Comparison of ENCODE assay signal across 11 cellular contexts in the genomic region with DNA sequence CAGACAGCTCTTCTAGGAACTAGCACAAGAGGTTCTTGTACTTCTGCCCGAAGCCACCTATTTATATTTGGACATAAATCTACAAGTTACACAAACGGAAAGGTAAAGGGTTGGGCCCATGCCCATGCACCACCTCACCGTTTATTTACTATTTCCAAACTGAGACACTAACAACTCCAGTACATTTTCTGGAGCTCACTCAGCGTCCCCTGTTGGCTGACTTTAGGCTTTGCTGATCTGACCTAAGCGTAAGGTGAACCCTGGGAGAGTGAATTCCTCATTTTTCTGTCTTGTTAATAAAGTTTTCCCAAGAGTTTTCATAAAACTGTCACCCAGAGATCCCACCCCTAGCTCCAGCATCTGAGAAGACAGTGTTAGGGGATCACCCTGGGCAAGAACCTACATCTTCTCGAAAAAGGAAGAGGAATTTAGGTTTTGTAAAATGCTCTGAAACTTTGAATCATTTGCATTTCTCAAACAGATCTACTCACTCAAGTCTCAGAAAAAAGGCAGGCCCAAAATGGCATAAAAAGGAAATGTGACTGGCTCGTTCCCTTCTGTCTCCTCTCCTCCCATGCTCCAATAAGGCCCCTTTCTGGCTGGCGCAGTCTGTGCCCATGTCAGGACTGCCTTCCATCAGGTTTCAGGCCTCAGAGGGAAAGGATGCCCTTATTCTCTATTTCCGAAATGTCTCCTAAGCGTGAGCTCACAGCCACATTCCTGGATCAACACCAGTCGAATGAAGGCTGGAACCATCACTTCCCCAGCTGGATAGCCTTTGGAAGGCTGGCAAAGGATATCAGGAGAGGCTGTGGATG.
DNase-seq lines count a peak whose midpoint lies in the region; FAIRE-seq and TF ChIP-seq lines count a peak whose summit lies in the region.
"Had no signal": no experiment of that assay in that cellular context is flagged by ENCODE, and none has a peak within 500 bp of the region (broad histone marks: within the 10 kb centered on the region; RNA-seq: fewer than 3 reads in every experiment).

No MANE protein-coding gene starts in this region.

- H3K27me3 ChIP-seq in breast epithelium (no peaks in the 10 kb centered on the region), keratinocyte (ENCODE audit: control insufficient read depth, extremely low read depth, insufficient read depth, low read length) (no peaks in the 10 kb centered on the region), transverse colon (no peaks in the 10 kb centered on the region)

- H3K79me2 ChIP-seq in keratinocyte (ENCODE audit: control insufficient read depth, insufficient read depth, low read length): no peaks in the 10 kb centered on the region

- no peaks in the 10 kb centered on the region for H3K4me1 Mint-ChIP-seq in activated naive CD8-positive, alpha-beta T cell treated with anti-CD3 and anti-CD28 coated beads for 36 hours
- H3K4me1 Mint-ChIP-seq: stimulated activated naive CD8-positive, alpha-beta T cell treated with anti-CD3 and anti-CD28 coated beads, Interleukin-15, amount 100 ng/mL, for 72 hours had no signal

- H3K4me2 ChIP-seq in keratinocyte (ENCODE audit: control insufficient read depth, extremely low read depth, insufficient read depth, low read depth, low read length): no peak overlapping the region

- H3K9ac ChIP-seq in keratinocyte (ENCODE audit: control insufficient read depth, extremely low read depth, insufficient read depth, low read length): no peak overlapping the region

- no peak for TF ChIP-seq EP300 in transverse colon (IDR thresholded peaks at IDR 0.05; ENCODE audit: low read depth)

- H3K4me3 ChIP-seq in breast epithelium (no peak overlapping the region), keratinocyte (ENCODE audit: control insufficient read depth in 2 of 3, extremely low read depth in 1 of 3, insufficient read depth in 2 of 3, low read depth in 1 of 3, low read length in 3 of 3) (no peak overlapping the region), transverse colon (no peak overlapping the region)

- no peaks in the 10 kb centered on the region for H3K27me3 Mint-ChIP-seq in activated naive CD8-positive, alpha-beta T cell treated with anti-CD3 and anti-CD28 coated beads for 36 hours
- H3K27me3 Mint-ChIP-seq: stimulated activated naive CD8-positive, alpha-beta T cell treated with anti-CD3 and anti-CD28 coated beads, Interleukin-15, amount 100 ng/mL, for 72 hours had no signal

- 64 to 94% methylated on average over 3 to 11 of the region's 11 CpGs for WGBS in transverse colon (ENCODE audit: low coverage in 1 of 2), 2 donors

- intact Hi-C loops in breast epithelium (cut with DNase I; ENCODE audit: low total_unique reads) (no loop called here), transverse colon (cut with DNase I; ENCODE audit: low total_unique reads) (no loop called here)

- no peak overlapping the region for H3K4me3 Mint-ChIP-seq in activated naive CD8-positive, alpha-beta T cell treated with anti-CD3 and anti-CD28 coated beads for 36 hours
- H3K4me3 Mint-ChIP-seq: activated T-cell treated with anti-CD3 and anti-CD28 coated beads, Interleukin-2, amount 50 U/mL, for 72 hours; stimulated activated naive CD8-positive, alpha-beta T cell treated with anti-CD3 and anti-CD28 coated beads, Interleukin-15, amount 100 ng/mL, for 72 hours had no signal

- no peak for TF ChIP-seq POLR2A in breast epithelium (IDR thresholded peaks at IDR 0.05)
- no peak for TF ChIP-seq POLR2A in transverse colon (IDR thresholded peaks at IDR 0.05)

- FAIRE-seq in keratinocyte (lab: Jason Lieb, UNC): no peak

- no peak overlapping the region for H3K27ac ChIP-seq in breast epithelium
- no peak overlapping the region for H3K27ac ChIP-seq in keratinocyte (ENCODE audit: control insufficient read depth, insufficient read depth, low read length)
- peak overlapping the region; percentile 30 to 67 (median 46) for H3K27ac ChIP-seq in transverse colon

- no peaks in the 10 kb centered on the region for H3K4me1 ChIP-seq in breast epithelium
- peaks cover 8% of the 10 kb centered on the region for H3K4me1 ChIP-seq in keratinocyte (ENCODE audit: control insufficient read depth, extremely low read depth, insufficient read depth, low read length)
- peaks cover 4 to 13% (median 9%) of the 10 kb centered on the region in 4 donors for H3K4me1 ChIP-seq in transverse colon

- peaks cover 3% of the 10 kb centered on the region for H3K36me3 Mint-ChIP-seq in activated naive CD8-positive, alpha-beta T cell treated with anti-CD3 and anti-CD28 coated beads for 36 hours

- TF ChIP-seq CTCF in breast epithelium (IDR thresholded peaks at IDR 0.05) (peak in 2 of 3 donors; percentile 24 to 34), keratinocyte (optimal IDR thresholded peaks at IDR 0.05 in 1 of 3, IDR thresholded peaks at IDR 0.05 in 1 of 3, conservative IDR thresholded peaks at IDR 0.05 in 1 of 3; ENCODE audit: extremely low read depth in 1 of 3, insufficient read depth in 2 of 3, low read length in 3 of 3) (peak; percentile 66 to 81 (median 71)), transverse colon (IDR thresholded peaks at IDR 0.05) (peak; percentile 47 to 65 (median 56))

- in situ Hi-C loops in transverse colon (cut with MboI; ENCODE audit: low pct_ligation_motif_present in 1 of 4, low pct_unique_long_range_greater_than_20kb in 1 of 4, low sequenced_read_pairs in 3 of 4): loop anchor here in 1 of 4 donors (25.0 kb wide), 1 partner anchor 329 kb away; no protein-coding TSS in a partner anchor

- H3K9me3 ChIP-seq in breast epithelium (no peaks in the 10 kb centered on the region), keratinocyte (ENCODE audit: control insufficient read depth, low read depth, low read length) (no peaks in the 10 kb centered on the region), transverse colon (no peaks in the 10 kb centered on the region)

- no peaks in the 10 kb centered on the region for H4K20me1 ChIP-seq in keratinocyte (ENCODE audit: control insufficient read depth, extremely low read depth, insufficient read depth, low read length)

- no peak overlapping the region for H2AFZ ChIP-seq in keratinocyte (ENCODE audit: control insufficient read depth, low read length)

- H3K9me3 Mint-ChIP-seq in activated naive CD8-positive, alpha-beta T cell treated with anti-CD3 and anti-CD28 coated beads for 36 hours: no peaks in the 10 kb centered on the region
- H3K9me3 Mint-ChIP-seq: activated T-cell treated with anti-CD3 and anti-CD28 coated beads, Interleukin-2, amount 50 U/mL, for 72 hours; stimulated activated naive CD8-positive, alpha-beta T cell treated with anti-CD3 and anti-CD28 coated beads, Interleukin-15, amount 100 ng/mL, for 72 hours had no signal

- no peaks in the 10 kb centered on the region for H3K36me3 ChIP-seq in breast epithelium
- H3K36me3 ChIP-seq in keratinocyte (ENCODE audit: control insufficient read depth in 2 of 2, extremely low read depth in 1 of 2, insufficient read depth in 2 of 2, low read length in 2 of 2): peaks cover 2 to 5% of the 10 kb centered on the region in 2 experiments
- H3K36me3 ChIP-seq in transverse colon: peaks cover 0 to 3% (median 0%) of the 10 kb centered on the region in 4 donors

- DNase-seq in HuH-7 (ENCODE audit: low spot score): peak; percentile 64
- DNase-seq in breast epithelium (ENCODE audit: low spot score in 2 of 2): no peak
- no peak for DNase-seq in keratinocyte (ENCODE audit: low read depth, low spot score)
- peak; percentile 57 for DNase-seq in transverse colon
- no peak for DNase-seq in MV-4-11 (lab: John Stamatoyannopoulos, UW)
- no peak for DNase-seq in retina
- no peak for DNase-seq in activated naive CD8-positive, alpha-beta T cell treated with anti-CD3 and anti-CD28 coated beads for 36 hours
- DNase-seq: activated T-cell treated with anti-CD3 and anti-CD28 coated beads, Interleukin-2, amount 50 U/mL, for 72 hours; mesenchymal stem cell; stimulated activated naive CD8-positive, alpha-beta T cell treated with anti-CD3 and anti-CD28 coated beads, Interleukin-15, amount 100 ng/mL, for 72 hours; T1000 had no signal

- H3K9me1 ChIP-seq in keratinocyte (ENCODE audit: control insufficient read depth, extremely low read depth, insufficient read depth, low read length): no peaks in the 10 kb centered on the region

- no peak overlapping the region for H3K27ac Mint-ChIP-seq in activated naive CD8-positive, alpha-beta T cell treated with anti-CD3 and anti-CD28 coated beads for 36 hours
- H3K27ac Mint-ChIP-seq: activated T-cell treated with anti-CD3 and anti-CD28 coated beads, Interleukin-2, amount 50 U/mL, for 72 hours; stimulated activated naive CD8-positive, alpha-beta T cell treated with anti-CD3 and anti-CD28 coated beads, Interleukin-15, amount 100 ng/mL, for 72 hours had no signal

- dilution Hi-C loops in keratinocyte (cut with MboI; ENCODE audit: extremely low pct_ligation_motif_present, low sequenced_read_pairs): no loop called here

Comparison
In these comparisons a context has a peak if more than half of its experiments do, and no peak if none do; other contexts are left out.
1. DNase-seq: peak in HuH-7 (single experiment) and transverse colon (single experiment); none in breast epithelium (0 of 2), keratinocyte (single experiment), MV-4-11 (single experiment), retina (single experiment) and activated naive CD8-positive, alpha-beta T cell treated with anti-CD3 and anti-CD28 coated beads for 36 hours (single experiment).
2. H3K27ac ChIP-seq: peak in transverse colon (4 of 4); none in breast epithelium (0 of 2) and keratinocyte (single experiment).
3. Peak in every context shown above with its lines, with median percentiles within 50 percentile points of each other: CTCF ChIP-seq.